ENCODE assay signal across 8 cellular contexts in genomic region chr20:45373353-45374100, GRCh38. TPM values are rescaled to one million over a fixed set of nuclear protein-coding genes. Genes with fewer than 3 reads are reported as not detected.
DNase-seq lines count a peak whose midpoint lies in the region; ATAC-seq, FAIRE-seq and TF ChIP-seq lines count a peak whose summit lies in the region.

No MANE protein-coding gene starts in this region.

- ATAC-seq in GM18873 (IDR thresholded peaks at IDR 0.05; ENCODE audit: low FRiP score, unreplicated experiment) = peak; percentile 53
- peak; percentile 98 for ATAC-seq in activated T-helper 17 cell treated with anti-CD3 and anti-CD28 coated beads, Interleukin-2, amount 50 U/mL, for 72 hours (replicated peaks)
- ATAC-seq in naive thymus-derived CD4-positive, alpha-beta T cell = peak; percentile 94
- peak; percentile 94 for ATAC-seq in stimulated activated effector memory CD8-positive, alpha-beta T cell treated with anti-CD3 and anti-CD28 coated beads, Interleukin-12 subunit alpha, Interleukin-12 subunit beta, amount 100 ng/mL, for 72 hours

- no peaks in the 10 kb centered on the region for H3K9me3 ChIP-seq in naive thymus-derived CD4-positive, alpha-beta T cell (ENCODE audit: control insufficient read depth in 2 of 3, low read length in 3 of 3)

- H3K4me1 ChIP-seq in naive thymus-derived CD4-positive, alpha-beta T cell (ENCODE audit: control insufficient read depth in 2 of 2, insufficient read depth in 2 of 2, low read length in 2 of 2) = peaks cover 13 to 29% of the 10 kb centered on the region in 2 donors

- H3K27me3 ChIP-seq in naive thymus-derived CD4-positive, alpha-beta T cell (ENCODE audit: control insufficient read depth in 2 of 2, insufficient read depth in 2 of 2, low read length in 2 of 2) = no peaks in the 10 kb centered on the region

- H3K36me3 Mint-ChIP-seq in activated T-helper 17 cell treated with anti-CD3 and anti-CD28 coated beads, Interleukin-2, amount 50 U/mL, for 72 hours (ENCODE audit: low read depth) = peaks cover 16% of the 10 kb centered on the region
- H3K36me3 Mint-ChIP-seq in naive thymus-derived CD4-positive, alpha-beta T cell = peaks cover 0 to 6% (median 0%) of the 10 kb centered on the region in 5 donors
- peaks cover 34% of the 10 kb centered on the region for H3K36me3 Mint-ChIP-seq in stimulated activated effector memory CD8-positive, alpha-beta T cell treated with anti-CD3 and anti-CD28 coated beads, Interleukin-12 subunit alpha, Interleukin-12 subunit beta, amount 100 ng/mL, for 72 hours

- H3K27me3 Mint-ChIP-seq in activated T-helper 17 cell treated with anti-CD3 and anti-CD28 coated beads, Interleukin-2, amount 50 U/mL, for 72 hours = no peaks in the 10 kb centered on the region
- no peaks in the 10 kb centered on the region for H3K27me3 Mint-ChIP-seq in naive thymus-derived CD4-positive, alpha-beta T cell

- peak overlapping the region; percentile 85 for H3K27ac Mint-ChIP-seq in activated T-helper 17 cell treated with anti-CD3 and anti-CD28 coated beads, Interleukin-2, amount 50 U/mL, for 72 hours
- H3K27ac Mint-ChIP-seq in naive thymus-derived CD4-positive, alpha-beta T cell = peak overlapping the region; percentile 87 to 97 (median 96)
- peak overlapping the region; percentile 92 for H3K27ac Mint-ChIP-seq in stimulated activated effector memory CD8-positive, alpha-beta T cell treated with anti-CD3 and anti-CD28 coated beads, Interleukin-12 subunit alpha, Interleukin-12 subunit beta, amount 100 ng/mL, for 72 hours

- H3K9me3 Mint-ChIP-seq in activated T-helper 17 cell treated with anti-CD3 and anti-CD28 coated beads, Interleukin-2, amount 50 U/mL, for 72 hours = no peaks in the 10 kb centered on the region
- no peaks in the 10 kb centered on the region for H3K9me3 Mint-ChIP-seq in naive thymus-derived CD4-positive, alpha-beta T cell
- no peaks in the 10 kb centered on the region for H3K9me3 Mint-ChIP-seq in stimulated activated effector memory CD8-positive, alpha-beta T cell treated with anti-CD3 and anti-CD28 coated beads, Interleukin-12 subunit alpha, Interleukin-12 subunit beta, amount 100 ng/mL, for 72 hours

- TF ChIP-seq CTCF in fibroblast of mammary gland (conservative IDR thresholded peaks at IDR 0.05; ENCODE audit: control insufficient read depth, insufficient read depth, low read depth, low read length) = peak; percentile 85

- intact Hi-C loops in naive thymus-derived CD4-positive, alpha-beta T cell (cut with micrococcal nuclease) = loop anchor here (1.0 to 2.0 kb wide), 5 partner anchors 10 to 64 kb away; partner anchors contain the start of genes SYS1 (in 2 of the 2) and PIGT (in 1 of the 2)

- DNase-seq in ACHN (peak; percentile 88), HuH-7 (ENCODE audit: low spot score) (peak; percentile 88), RCC 7860 (ENCODE audit: low spot score) (peak; percentile 35), fibroblast of mammary gland (ENCODE audit: low read depth) (peak; percentile 78)
- DNase-seq in naive thymus-derived CD4-positive, alpha-beta T cell = peak; percentile 81 to 90 (median 89)
- DNase-seq in stimulated activated effector memory CD8-positive, alpha-beta T cell treated with anti-CD3 and anti-CD28 coated beads, Interleukin-12 subunit alpha, Interleukin-12 subunit beta, amount 100 ng/mL, for 72 hours (ENCODE audit: low spot score in 2 of 2) = peak; percentile 89 to 93

- peaks cover 0 to 18% (median 0%) of the 10 kb centered on the region in 3 experiments for H3K36me3 ChIP-seq in naive thymus-derived CD4-positive, alpha-beta T cell (ENCODE audit: control insufficient read depth in 2 of 3, insufficient read depth in 3 of 3, low read length in 3 of 3)

- peak overlapping the region; percentile 84 for H3K4me3 Mint-ChIP-seq in activated T-helper 17 cell treated with anti-CD3 and anti-CD28 coated beads, Interleukin-2, amount 50 U/mL, for 72 hours
- peak overlapping the region; percentile 84 to 94 (median 90) for H3K4me3 Mint-ChIP-seq in naive thymus-derived CD4-positive, alpha-beta T cell
- peak overlapping the region; percentile 80 for H3K4me3 Mint-ChIP-seq in stimulated activated effector memory CD8-positive, alpha-beta T cell treated with anti-CD3 and anti-CD28 coated beads, Interleukin-12 subunit alpha, Interleukin-12 subunit beta, amount 100 ng/mL, for 72 hours

- H3K4me1 Mint-ChIP-seq in activated T-helper 17 cell treated with anti-CD3 and anti-CD28 coated beads, Interleukin-2, amount 50 U/mL, for 72 hours = peaks cover 12% of the 10 kb centered on the region
- H3K4me1 Mint-ChIP-seq in naive thymus-derived CD4-positive, alpha-beta T cell = peaks cover 18 to 48% (median 46%) of the 10 kb centered on the region in 7 donors
- peaks cover 26% of the 10 kb centered on the region for H3K4me1 Mint-ChIP-seq in stimulated activated effector memory CD8-positive, alpha-beta T cell treated with anti-CD3 and anti-CD28 coated beads, Interleukin-12 subunit alpha, Interleukin-12 subunit beta, amount 100 ng/mL, for 72 hours

- CTCF ChIA-PET in naive thymus-derived CD4-positive, alpha-beta T cell (lab: Charles Lee) = interaction anchor here (0.6 to 5.7 kb wide), 23 partner anchors 8 to 397 kb away, joined by 3 to 114 read pairs (median 8); partner anchors contain the start of genes DBNDD2, PIGT and SYS1

- in situ Hi-C loops in ACHN (cut with HindIII; ENCODE audit: low pct_ligation_motif_present, low pct_unique_long_range_greater_than_20kb, low sequenced_read_pairs) = no loop called here

- POLR2A ChIA-PET in naive thymus-derived CD4-positive, alpha-beta T cell (lab: Charles Lee) = interaction anchor here (0.8 to 5.1 kb wide), 12 partner anchors 10 to 563 kb away, joined by 3 to 96 read pairs (median 7); partner anchors contain the start of genes DBNDD2, PIGT and SYS1

- FAIRE-seq in RCC 7860 (lab: Jason Lieb, UNC) = no peak

- peak overlapping the region; percentile 53 for H3K4me3 ChIP-seq in fibroblast of mammary gland (ENCODE audit: control insufficient read depth, low read depth, low read length)
- peak overlapping the region; percentile 74 for H3K4me3 ChIP-seq in naive thymus-derived CD4-positive, alpha-beta T cell (ENCODE audit: low read length)

- H3K27ac ChIP-seq in naive thymus-derived CD4-positive, alpha-beta T cell (ENCODE audit: low read depth, low read length) = peak overlapping the region; percentile 77

RNA-seq across cellular contexts. Expression of gene TP53TG5, which starts 4.6 kb away (rescaled TPM):
- total RNA-seq in activated T-helper 17 cell treated with anti-CD3 and anti-CD28 coated beads, Interleukin-2, amount 50 U/mL, for 72 hours = under 1 TPM; 0.11 to 0.50 TPM
- total RNA-seq in naive thymus-derived CD4-positive, alpha-beta T cell = under 1 TPM in 3 of 5 experiments, not detected in 2; 0.19 to 0.48 (median 0.46) TPM
- polyA plus RNA-seq in naive thymus-derived CD4-positive, alpha-beta T cell = under 1 TPM; 0.14 to 0.24 TPM

RNA-seq across cellular contexts. Expression of gene SYS1, which starts 10.6 kb away (rescaled TPM):
- total RNA-seq in activated T-helper 17 cell treated with anti-CD3 and anti-CD28 coated beads, Interleukin-2, amount 50 U/mL, for 72 hours = 10 to 100 TPM; 29.9 to 32.9 TPM
- 100 to 1,000 TPM in 1 of 5 experiments, 10 to 100 TPM in 4; 23.9 to 111 (median 67.1) TPM for total RNA-seq in naive thymus-derived CD4-positive, alpha-beta T cell
- polyA plus RNA-seq in naive thymus-derived CD4-positive, alpha-beta T cell = 10 to 100 TPM; 34.5 to 42.3 TPM

RNA-seq across cellular contexts. Expression of gene SDC4, which starts 25.3 kb away (rescaled TPM):
- total RNA-seq in activated T-helper 17 cell treated with anti-CD3 and anti-CD28 coated beads, Interleukin-2, amount 50 U/mL, for 72 hours = 10 to 100 TPM; 21.6 to 62.6 TPM
- total RNA-seq in naive thymus-derived CD4-positive, alpha-beta T cell = 10 to 100 TPM in 1 of 5 experiments, 1 to 10 TPM in 1, under 1 TPM in 3; 0.38 to 46.7 (median 0.56) TPM
- under 1 TPM in 1 of 2 donors, not detected in 1; 0.21 TPM for polyA plus RNA-seq in naive thymus-derived CD4-positive, alpha-beta T cell

RNA-seq across cellular contexts. Expression of gene DBNDD2, which starts 34.6 kb away (rescaled TPM):
- 10 to 100 TPM in 1 of 2 donors, 1 to 10 TPM in 1; 4.6 to 12.5 TPM for total RNA-seq in activated T-helper 17 cell treated with anti-CD3 and anti-CD28 coated beads, Interleukin-2, amount 50 U/mL, for 72 hours
- total RNA-seq in naive thymus-derived CD4-positive, alpha-beta T cell = 10 to 100 TPM; 12.2 to 22.7 (median 16.3) TPM
- 10 to 100 TPM; 15.3 to 22.9 TPM for polyA plus RNA-seq in naive thymus-derived CD4-positive, alpha-beta T cell

RNA-seq across cellular contexts. Expression of gene PIGT, which starts 42.4 kb away (rescaled TPM):
- 10 to 100 TPM; 34.4 to 67.9 TPM for total RNA-seq in activated T-helper 17 cell treated with anti-CD3 and anti-CD28 coated beads, Interleukin-2, amount 50 U/mL, for 72 hours
- total RNA-seq in naive thymus-derived CD4-positive, alpha-beta T cell = 100 to 1,000 TPM in 1 of 5 experiments, 10 to 100 TPM in 4; 78.7 to 140 (median 85.0) TPM
- polyA plus RNA-seq in naive thymus-derived CD4-positive, alpha-beta T cell = 10 to 100 TPM; 82.7 to 98.9 TPM

Comparison
In these comparisons a context has a peak if more than half of its experiments do, and no peak if none do; other contexts are left out.
1. Peak in every context shown above with its lines: DNase-seq, ATAC-seq, H3K4me3 ChIP-seq and H3K27ac ChIP-seq.
2. DNase-seq: peak in every context shown above with its lines; median percentile 91 in stimulated activated effector memory CD8-positive, alpha-beta T cell treated with anti-CD3 and anti-CD28 coated beads, Interleukin-12 subunit alpha, Interleukin-12 subunit beta, amount 100 ng/mL, for 72 hours; 89 in naive thymus-derived CD4-positive, alpha-beta T cell; 88 in ACHN; 88 in HuH-7; 78 in fibroblast of mammary gland; 35 in RCC 7860.